ENCODE assay signal across 15 cellular contexts in the genomic region with DNA sequence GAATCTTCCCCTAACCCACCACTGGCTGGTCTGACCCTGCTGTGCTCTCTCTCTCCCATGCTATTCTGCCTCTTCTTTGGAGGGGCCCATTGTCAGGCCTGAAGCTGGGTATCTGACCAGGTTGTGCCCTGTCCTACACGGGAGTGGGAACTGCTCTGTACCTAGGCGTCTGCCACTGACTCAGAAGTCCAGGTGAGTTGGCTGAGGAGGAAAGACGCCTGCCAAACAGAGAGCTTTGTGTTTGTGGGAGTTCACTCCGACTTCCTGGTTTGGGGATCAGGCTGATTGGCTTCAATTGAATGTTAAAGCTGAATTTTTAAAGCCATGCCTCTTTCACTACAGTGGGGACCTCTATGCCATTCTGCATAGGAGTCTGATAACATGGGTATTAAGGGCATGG.
"Had no signal": no experiment of that assay in that cellular context is flagged by ENCODE, and none has a peak within 500 bp of the region (broad histone marks: within the 10 kb centered on the region; RNA-seq: fewer than 3 reads in every experiment).

No MANE protein-coding gene starts in this region.

- H3K36me3 ChIP-seq: adrenal gland, heart left ventricle, tibial nerve had no signal

- H3K4me3 ChIP-seq: adrenal gland, heart left ventricle, tibial nerve had no signal

- DNase-seq: activated B cell treated with CpG ODN at 0.5 μM for 24 hours; activated CD4-positive, alpha-beta T cell treated with anti-CD3 and anti-CD28 coated beads for 48 hours; activated CD8-positive, alpha-beta T cell treated with anti-CD3 and anti-CD28 coated beads for 36 hours; activated effector memory CD4-positive, alpha-beta T cell treated with anti-CD3 and anti-CD28 coated beads, Interleukin-2, amount 50 U/mL, for 16 hours; activated T-cell treated with anti-CD3 and anti-CD28 coated beads, Interleukin-2, amount 50 U/mL, for 48 hours; adrenal gland; caudate nucleus; heart left ventricle; naive B cell; stimulated activated CD4-positive, alpha-beta T cell treated with anti-CD3 and anti-CD28 coated beads, Interleukin-2, amount 100 ng/mL, for 48 hours; stimulated activated naive B cell treated with anti-CD40 and anti-IgM and Interleukin-4, amounts not matched to agents 10 μg/mL and 1 μg/mL and 100 μg/mL, for 72 hours; T-helper 2 cell had no signal

- H3K27ac Mint-ChIP-seq: activated B cell treated with CpG ODN at 0.5 μM for 24 hours; activated CD8-positive, alpha-beta T cell treated with anti-CD3 and anti-CD28 coated beads for 36 hours; activated naive CD4-positive, alpha-beta T cell treated with anti-CD3 and anti-CD28 coated beads, Interleukin-2, amount 50 U/mL, for 24 hours; naive B cell; stimulated activated naive B cell treated with anti-CD40 and anti-IgM and Interleukin-4, amounts not matched to agents 10 μg/mL and 1 μg/mL and 100 μg/mL, for 72 hours had no signal

- H3K4me1 Mint-ChIP-seq: activated B cell treated with CpG ODN at 0.5 μM for 24 hours; naive B cell; stimulated activated naive B cell treated with anti-CD40 and anti-IgM and Interleukin-4, amounts not matched to agents 10 μg/mL and 1 μg/mL and 100 μg/mL, for 72 hours had no signal

- H3K9me3 ChIP-seq: adrenal gland, heart left ventricle, tibial nerve had no signal

- H2AFZ ChIP-seq: parathyroid adenoma had no signal

- H3K79me2 ChIP-seq: parathyroid adenoma had no signal

- H3K27me3 ChIP-seq: adrenal gland, heart left ventricle, tibial nerve had no signal

- H3K4me3 Mint-ChIP-seq: activated B cell treated with CpG ODN at 0.5 μM for 24 hours; activated CD8-positive, alpha-beta T cell treated with anti-CD3 and anti-CD28 coated beads for 36 hours; activated naive CD4-positive, alpha-beta T cell treated with anti-CD3 and anti-CD28 coated beads, Interleukin-2, amount 50 U/mL, for 24 hours; naive B cell; stimulated activated naive B cell treated with anti-CD40 and anti-IgM and Interleukin-4, amounts not matched to agents 10 μg/mL and 1 μg/mL and 100 μg/mL, for 72 hours had no signal

- H3K4me1 ChIP-seq: adrenal gland, parathyroid adenoma had no signal

- H3K27ac ChIP-seq: adrenal gland, parathyroid adenoma, tibial nerve had no signal

- ATAC-seq: activated CD8-positive, alpha-beta T cell treated with anti-CD3 and anti-CD28 coated beads for 36 hours; heart left ventricle; stimulated activated naive B cell treated with anti-CD40 and anti-IgM and Interleukin-4, amounts not matched to agents 10 μg/mL and 1 μg/mL and 100 μg/mL, for 72 hours had no signal

- H3K9me3 Mint-ChIP-seq: activated B cell treated with CpG ODN at 0.5 μM for 24 hours; activated CD8-positive, alpha-beta T cell treated with anti-CD3 and anti-CD28 coated beads for 36 hours; activated naive CD4-positive, alpha-beta T cell treated with anti-CD3 and anti-CD28 coated beads, Interleukin-2, amount 50 U/mL, for 24 hours; naive B cell had no signal

- H3K36me3 Mint-ChIP-seq: activated naive CD4-positive, alpha-beta T cell treated with anti-CD3 and anti-CD28 coated beads, Interleukin-2, amount 50 U/mL, for 24 hours; naive B cell; stimulated activated naive B cell treated with anti-CD40 and anti-IgM and Interleukin-4, amounts not matched to agents 10 μg/mL and 1 μg/mL and 100 μg/mL, for 72 hours had no signal

- H3K27me3 Mint-ChIP-seq: stimulated activated naive B cell treated with anti-CD40 and anti-IgM and Interleukin-4, amounts not matched to agents 10 μg/mL and 1 μg/mL and 100 μg/mL, for 72 hours had no signal
